Comparison of ENCODE assay signal across 10 cellular contexts in genomic region chr22:50260434-50260800, GRCh38. TPM values are rescaled to one million over a fixed set of nuclear protein-coding genes. Genes with fewer than 3 reads are reported as not detected.
DNase-seq lines count a peak whose midpoint lies in the region; ATAC-seq and TF ChIP-seq lines count a peak whose summit lies in the region.
"Had no signal": no experiment of that assay in that cellular context is flagged by ENCODE, and none has a peak within 500 bp of the region (broad histone marks: within the 10 kb centered on the region; RNA-seq: fewer than 3 reads in every experiment).

No MANE protein-coding gene starts in this region.

- no peaks in the 10 kb centered on the region for H3K9me3 ChIP-seq in H9 (ENCODE audit: control insufficient read depth, low read depth, low read length)
- no peaks in the 10 kb centered on the region for H3K9me3 ChIP-seq in SJSA1 (replicated peaks)
- no peaks in the 10 kb centered on the region for H3K9me3 ChIP-seq in fibroblast of lung (ENCODE audit: control insufficient read depth, insufficient read depth, low read depth, low read length)
- H3K9me3 ChIP-seq in smooth muscle cell (replicated peaks; ENCODE audit: low read depth) = no peaks in the 10 kb centered on the region

- H3K56ac ChIP-seq in H9 (ENCODE audit: insufficient read length, low read depth, low read length) = no peak overlapping the region

- H3K4me1 ChIP-seq in H9 (ENCODE audit: insufficient read depth, low read length) (no peaks in the 10 kb centered on the region), SJSA1 (replicated peaks) (peaks cover 11% of the 10 kb centered on the region), fibroblast of lung (ENCODE audit: control insufficient read depth, extremely low read depth, insufficient read depth, low read length) (peaks cover 6% of the 10 kb centered on the region), smooth muscle cell (ENCODE audit: low read depth) (peaks cover 8% of the 10 kb centered on the region)

- no peak overlapping the region for H3K18ac ChIP-seq in H9 (ENCODE audit: insufficient read length, low read depth, low read length)

- H3K36me3 ChIP-seq in SJSA1 (no peaks in the 10 kb centered on the region), fibroblast of lung (ENCODE audit: control insufficient read depth, insufficient read depth, low read length) (peaks cover 12% of the 10 kb centered on the region), smooth muscle cell (ENCODE audit: low read depth) (no peaks in the 10 kb centered on the region)

- H3K27me3 ChIP-seq in H9 (ENCODE audit: insufficient read depth, low read length) (no peaks in the 10 kb centered on the region), SJSA1 (replicated peaks) (peaks cover 22% of the 10 kb centered on the region), fibroblast of lung (ENCODE audit: control insufficient read depth, insufficient read depth, low read length) (no peaks in the 10 kb centered on the region), smooth muscle cell (ENCODE audit: low read depth) (no peaks in the 10 kb centered on the region)

- no peaks in the 10 kb centered on the region for H3K36me3 Mint-ChIP-seq in H9 (ENCODE audit: insufficient read depth in 1 of 3, low read depth in 3 of 3)
- H3K36me3 Mint-ChIP-seq in effector memory CD8-positive, alpha-beta T cell (ENCODE audit: insufficient read depth) = no peaks in the 10 kb centered on the region
- H3K36me3 Mint-ChIP-seq in activated naive CD4-positive, alpha-beta T cell treated with anti-CD3 and anti-CD28 coated beads, Interleukin-2, amount 10 ng/mL, durations not matched to agents 7 days and 5 days = no peaks in the 10 kb centered on the region
- H3K36me3 Mint-ChIP-seq: activated naive CD8-positive, alpha-beta T cell; natural killer cell had no signal

- H3K23ac ChIP-seq in H9 (ENCODE audit: insufficient read length, low read depth, low read length) = no peak overlapping the region

- H4K5ac ChIP-seq in H9 (ENCODE audit: insufficient read length, low read depth, low read length) = no peak overlapping the region

- H3K79me2 ChIP-seq in H9 (ENCODE audit: insufficient read depth, low read length) = no peaks in the 10 kb centered on the region
- peaks cover 8% of the 10 kb centered on the region for H3K79me2 ChIP-seq in fibroblast of lung (ENCODE audit: control insufficient read depth, insufficient read depth, low read length)
- H3K79me2 ChIP-seq in smooth muscle cell (ENCODE audit: low read depth) = peaks cover 4% of the 10 kb centered on the region

- H3K4me1 Mint-ChIP-seq in H9 = peaks cover 8 to 12% of the 10 kb centered on the region in 2 experiments
- peaks cover 6 to 9% of the 10 kb centered on the region in 2 donors for H3K4me1 Mint-ChIP-seq in effector memory CD8-positive, alpha-beta T cell (ENCODE audit: low read depth in 2 of 2)
- H3K4me1 Mint-ChIP-seq in activated naive CD4-positive, alpha-beta T cell treated with anti-CD3 and anti-CD28 coated beads, Interleukin-2, amount 10 ng/mL, durations not matched to agents 7 days and 5 days = peaks cover 7% of the 10 kb centered on the region

- H3K79me1 ChIP-seq in H9 (ENCODE audit: insufficient read depth, low read depth, low read length, poor library complexity, severe bottlenecking) = no peaks in the 10 kb centered on the region

- H2AK5ac ChIP-seq in H9 (ENCODE audit: insufficient read length, low read length) = no peak overlapping the region

- no peak overlapping the region; the same call in 1 of the 2 replicates for H3K14ac ChIP-seq in H9 (ENCODE audit: insufficient read depth, low read length)

- H4K20me1 ChIP-seq in H9 (ENCODE audit: control insufficient read depth, insufficient read depth, insufficient read length) (no peaks in the 10 kb centered on the region), fibroblast of lung (ENCODE audit: control insufficient read depth, extremely low read depth, insufficient read depth, low read length) (no peaks in the 10 kb centered on the region), smooth muscle cell (ENCODE audit: low read depth) (no peaks in the 10 kb centered on the region)

- H3K27ac Mint-ChIP-seq in H9 = no peak overlapping the region
- no peak overlapping the region for H3K27ac Mint-ChIP-seq in effector memory CD8-positive, alpha-beta T cell
- no peak overlapping the region for H3K27ac Mint-ChIP-seq in activated naive CD4-positive, alpha-beta T cell treated with anti-CD3 and anti-CD28 coated beads, Interleukin-2, amount 10 ng/mL, durations not matched to agents 7 days and 5 days
- H3K27ac Mint-ChIP-seq: activated naive CD8-positive, alpha-beta T cell; natural killer cell had no signal

- H4K91ac ChIP-seq in H9 (ENCODE audit: insufficient read length, low read depth, low read length) = no peak overlapping the region

- no peak overlapping the region for H3K27ac ChIP-seq in H9 (ENCODE audit: insufficient read length, low read depth, low read length)
- H3K27ac ChIP-seq in SJSA1 = no peak overlapping the region
- H3K27ac ChIP-seq in fibroblast of lung (ENCODE audit: insufficient read depth, low read length) = peak overlapping the region; percentile 54
- H3K27ac ChIP-seq in smooth muscle cell (ENCODE audit: low read depth) = no peak overlapping the region

- H2AFZ ChIP-seq in H9 (ENCODE audit: low read length) (no peak overlapping the region), fibroblast of lung (ENCODE audit: low read length) (peak overlapping the region; percentile 46), smooth muscle cell (ENCODE audit: low read depth) (no peak overlapping the region)

- H3K4ac ChIP-seq in H9 (ENCODE audit: low read depth, low read length) = no peak overlapping the region

- H3K4me3 ChIP-seq in SJSA1 = peak overlapping the region; percentile 35; the same call in 1 of the 2 replicates
- H3K4me3 ChIP-seq in fibroblast of lung (replicated peaks in 1 of 4; ENCODE audit: control extremely low read depth in 1 of 4, insufficient read depth in 1 of 4, low read depth in 3 of 4, low read length in 4 of 4) = peak overlapping the region; percentile 62 to 73 (median 70)
- peak overlapping the region; percentile 65 for H3K4me3 ChIP-seq in smooth muscle cell

- H3T11ph ChIP-seq in H9 (ENCODE audit: low read length) = no peak overlapping the region

- DNase-seq in H9 = no peak
- no peak for DNase-seq in SJSA1 (ENCODE audit: low read depth in 1 of 2, low spot score in 2 of 2)
- peak in 1 of 2 donors; percentile 27 for DNase-seq in fibroblast of lung (ENCODE audit: low read depth in 2 of 2)
- DNase-seq in smooth muscle cell (lab: John Stamatoyannopoulos, UW; ENCODE audit: unreplicated experiment) = no peak
- no peak for DNase-seq in cerebellar cortex (ENCODE audit: low spot score)
- no peak for DNase-seq in effector memory CD8-positive, alpha-beta T cell
- no peak for DNase-seq in activated naive CD4-positive, alpha-beta T cell treated with anti-CD3 and anti-CD28 coated beads, Interleukin-2, amount 10 ng/mL, durations not matched to agents 7 days and 5 days
- DNase-seq in NCI-H187 treated with DMSO at 0.1 percent for 48 hours (lab: John Stamatoyannopoulos, UW) = no peak
- DNase-seq: natural killer cell had no signal

- H2BK20ac ChIP-seq in H9 (ENCODE audit: low read depth, low read length, poor library complexity, severe bottlenecking) = no peak overlapping the region

- no peak overlapping the region for H2BK5ac ChIP-seq in H9 (ENCODE audit: insufficient read length, low read length)

- no peaks in the 10 kb centered on the region for H3K9me3 Mint-ChIP-seq in H9
- H3K9me3 Mint-ChIP-seq in effector memory CD8-positive, alpha-beta T cell = no peaks in the 10 kb centered on the region
- no peaks in the 10 kb centered on the region for H3K9me3 Mint-ChIP-seq in activated naive CD4-positive, alpha-beta T cell treated with anti-CD3 and anti-CD28 coated beads, Interleukin-2, amount 10 ng/mL, durations not matched to agents 7 days and 5 days
- H3K9me3 Mint-ChIP-seq: natural killer cell had no signal

- no peak overlapping the region for H2BK120ac ChIP-seq in H9 (ENCODE audit: low read depth, low read length, poor library complexity, severe bottlenecking)

- ATAC-seq in effector memory CD8-positive, alpha-beta T cell (replicated peaks) = no peak

- no peaks in the 10 kb centered on the region for H3F3A ChIP-seq in smooth muscle cell (ENCODE audit: low read depth)

- H3K9ac ChIP-seq in H9 (ENCODE audit: extremely low read depth, insufficient read length, low read length) (no peak overlapping the region), fibroblast of lung (ENCODE audit: insufficient read depth, low read length) (peak overlapping the region; percentile 72), smooth muscle cell (ENCODE audit: low read depth) (no peak overlapping the region)

- H2BK15ac ChIP-seq in H9 (ENCODE audit: low read depth, low read length) = no peak overlapping the region

- H2BK12ac ChIP-seq in H9 (ENCODE audit: insufficient read length, low read depth, low read length) = no peak overlapping the region

- no peak for TF ChIP-seq CTCF in H9 (conservative IDR thresholded peaks at IDR 0.05)
- TF ChIP-seq CTCF in fibroblast of lung (conservative IDR thresholded peaks at IDR 0.05 in 1 of 2, IDR thresholded peaks at IDR 0.05 in 1 of 2; ENCODE audit: low read depth in 1 of 2, low read length in 2 of 2) = no peak
- no peak for TF ChIP-seq CTCF in smooth muscle cell (IDR thresholded peaks at IDR 0.05; ENCODE audit: borderline replicate concordance, insufficient read depth, poor library complexity, severe bottlenecking)

- no peak overlapping the region for H4K8ac ChIP-seq in H9 (replicated peaks; ENCODE audit: insufficient read length, low read depth, low read length)

- CTCF ChIA-PET in activated naive CD4-positive, alpha-beta T cell treated with anti-CD3 and anti-CD28 coated beads, Interleukin-2, amount 10 ng/mL, durations not matched to agents 7 days and 5 days (lab: Charles Lee) = interaction anchor here (1.1 to 1.2 kb wide), 2 partner anchors 54 to 82 kb away, joined by 3 read pairs; no protein-coding TSS in a partner anchor

- H3K23me2 ChIP-seq in H9 (ENCODE audit: insufficient read length, low read depth, low read length, poor library complexity, severe bottlenecking) = peaks cover 8% of the 10 kb centered on the region

- no CpG with 5 or more reads among the region's 11 CpGs for WGBS in H9 (ENCODE audit: extremely low coverage, insufficient read length, low lambda C conversion rate)
- 41% methylated on average over 10 of the region's 11 CpGs for WGBS in smooth muscle cell (ENCODE audit: low lambda C conversion rate)

- peaks cover 46% of the 10 kb centered on the region for H3K27me3 Mint-ChIP-seq in H9 (ENCODE audit: low read depth)
- peaks cover 16 to 48% of the 10 kb centered on the region in 2 donors for H3K27me3 Mint-ChIP-seq in effector memory CD8-positive, alpha-beta T cell
- H3K27me3 Mint-ChIP-seq in activated naive CD4-positive, alpha-beta T cell treated with anti-CD3 and anti-CD28 coated beads, Interleukin-2, amount 10 ng/mL, durations not matched to agents 7 days and 5 days = peaks cover 70% of the 10 kb centered on the region

- H3K4me3 Mint-ChIP-seq in H9 = peak overlapping the region; percentile 57 to 68
- peak overlapping the region in 1 of 2 donors; percentile 5 for H3K4me3 Mint-ChIP-seq in effector memory CD8-positive, alpha-beta T cell
- H3K4me3 Mint-ChIP-seq in activated naive CD4-positive, alpha-beta T cell treated with anti-CD3 and anti-CD28 coated beads, Interleukin-2, amount 10 ng/mL, durations not matched to agents 7 days and 5 days = no peak overlapping the region
- H3K4me3 Mint-ChIP-seq: activated naive CD8-positive, alpha-beta T cell; natural killer cell had no signal

- peak overlapping the region; percentile 59 for H3K4me2 ChIP-seq in H9 (ENCODE audit: insufficient read depth, insufficient read length, low read length)
- peak overlapping the region; percentile 81 for H3K4me2 ChIP-seq in fibroblast of lung (ENCODE audit: extremely low read depth, insufficient read depth, low read length)
- peak overlapping the region; percentile 95 for H3K4me2 ChIP-seq in smooth muscle cell

RNA-seq across cellular contexts. Expression of gene MAPK12, which starts 1.1 kb away (rescaled TPM):
- total RNA-seq in H9 (2021) = 31.3 and 32.3 TPM in 2 replicates
- 1.9 and 4.8 TPM in 2 replicates for total RNA-seq in SJSA1 (2014; rRNA removed; shearing (Covaris generic))
- 24.4 and 30.1 TPM in 2 replicates for total RNA-seq in fibroblast of lung
- 16.4 and 21.5 TPM in 2 replicates for polyA plus RNA-seq in fibroblast of lung
- polyA plus RNA-seq in fibroblast of lung (2012) = 19.8 and 26.9 TPM in 2 replicates
- 39.0 and 43.3 TPM in 2 replicates for polyA minus RNA-seq in fibroblast of lung (ENCODE audit: low replicate concordance)
- total RNA-seq in smooth muscle cell = 9.5 and 14.9 TPM in 2 replicates
- 26.2 and 27.8 TPM in 2 replicates for polyA plus RNA-seq in smooth muscle cell

RNA-seq across cellular contexts. Expression of gene HDAC10, which starts 9.4 kb away (rescaled TPM):
- 41.1 and 45.0 TPM in 2 replicates for total RNA-seq in H9 (2021)
- 15.4 and 30.4 TPM in 2 replicates for total RNA-seq in SJSA1 (2014; rRNA removed; shearing (Covaris generic))
- total RNA-seq in fibroblast of lung = 19.3 and 27.6 TPM in 2 replicates
- 5.1 and 6.7 TPM in 2 replicates for polyA plus RNA-seq in fibroblast of lung
- 13.4 and 18.2 TPM in 2 replicates for polyA plus RNA-seq in fibroblast of lung (2012)
- 6.7 and 15.9 TPM in 2 replicates for polyA minus RNA-seq in fibroblast of lung (ENCODE audit: low replicate concordance)
- 5.1 and 9.5 TPM in 2 replicates for total RNA-seq in smooth muscle cell
- 12.8 and 15.7 TPM in 2 replicates for polyA plus RNA-seq in smooth muscle cell

RNA-seq across cellular contexts. Expression of gene MAPK11, which starts 9.8 kb away (rescaled TPM):
- total RNA-seq in H9 (2021) (1.5 and 2.1 TPM in 2 replicates), fibroblast of lung (5.9 and 7.6 TPM in 2 replicates), smooth muscle cell (2.8 and 4.2 TPM in 2 replicates)
- 1.3 and 2.2 TPM in 2 replicates for total RNA-seq in SJSA1 (2014; rRNA removed; shearing (Covaris generic))
- polyA plus RNA-seq in fibroblast of lung (2.6 and 4.1 TPM in 2 replicates), smooth muscle cell (0.65 and 1.4 TPM in 2 replicates)
- 5.4 and 10.7 TPM in 2 replicates for polyA plus RNA-seq in fibroblast of lung (2012)
- polyA minus RNA-seq in fibroblast of lung (ENCODE audit: low replicate concordance) = 17.1 and 18.7 TPM in 2 replicates

RNA-seq across cellular contexts. Expression of gene TUBGCP6, which starts 15.6 kb away (rescaled TPM):
- total RNA-seq in H9 (2021) (28.4 and 29.0 TPM in 2 replicates), fibroblast of lung (19.0 and 23.8 TPM in 2 replicates), smooth muscle cell (10.0 and 10.6 TPM in 2 replicates)
- 17.4 and 25.0 TPM in 2 replicates for total RNA-seq in SJSA1 (2014; rRNA removed; shearing (Covaris generic))
- polyA plus RNA-seq in fibroblast of lung (6.7 and 7.3 TPM in 2 replicates), smooth muscle cell (22.7 and 26.0 TPM in 2 replicates)
- polyA plus RNA-seq in fibroblast of lung (2012) = 10.8 and 11.2 TPM in 2 replicates
- 17.3 and 18.7 TPM in 2 replicates for polyA minus RNA-seq in fibroblast of lung (ENCODE audit: low replicate concordance)

RNA-seq across cellular contexts. Expression of gene PLXNB2, which starts 47.0 kb away (rescaled TPM):
- total RNA-seq in H9 (2021) = 84.4 and 87.6 TPM in 2 replicates
- total RNA-seq in SJSA1 (2014; rRNA removed; shearing (Covaris generic)) = 45.9 and 61.7 TPM in 2 replicates
- total RNA-seq in fibroblast of lung = 130 and 209 TPM in 2 replicates
- 62.7 and 72.9 TPM in 2 replicates for polyA plus RNA-seq in fibroblast of lung
- polyA plus RNA-seq in fibroblast of lung (2012) = 127 and 141 TPM in 2 replicates
- 337 and 393 TPM in 2 replicates for polyA minus RNA-seq in fibroblast of lung (ENCODE audit: low replicate concordance)
- 183 and 195 TPM in 2 replicates for total RNA-seq in smooth muscle cell
- 210 and 249 TPM in 2 replicates for polyA plus RNA-seq in smooth muscle cell
